In genomic region chr3:159126261-159127020, GRCh38 we compare ENCODE assay signal across 23 cellular contexts. TPM values are rescaled to one million over a fixed set of nuclear protein-coding genes. Genes with fewer than 3 reads are reported as not detected.
A peak's percentile ranks its signal among the peaks of the same experiment; 100 is the strongest.
DNase-seq lines count a peak whose midpoint lies in the region; ATAC-seq and TF ChIP-seq lines count a peak whose summit lies in the region.
"Had no signal": no experiment of that assay in that cellular context is flagged by ENCODE, and none has a peak within 500 bp of the region (broad histone marks: within the 10 kb centered on the region; RNA-seq: fewer than 3 reads in every experiment).

No MANE protein-coding gene starts in this region.

- no peak overlapping the region for H3K4me3 ChIP-seq in mammary epithelial cell (replicated peaks in 1 of 3; ENCODE audit: insufficient read depth in 1 of 3, low read depth in 2 of 3, low read length in 3 of 3)
- H3K4me3 ChIP-seq in breast epithelium = no peak overlapping the region
- H3K4me3 ChIP-seq in smooth muscle cell = no peak overlapping the region
- no peak overlapping the region for H3K4me3 ChIP-seq in prostate gland
- H3K4me3 ChIP-seq: body of pancreas, K562, PC-9, upper lobe of left lung had no signal

- H4K20me1 ChIP-seq in mammary epithelial cell (ENCODE audit: insufficient read depth, low read length) (no peaks in the 10 kb centered on the region), smooth muscle cell (ENCODE audit: low read depth) (no peaks in the 10 kb centered on the region)

- no peaks in the 10 kb centered on the region for H3K27me3 ChIP-seq in mammary epithelial cell (ENCODE audit: insufficient read depth, low read length)
- no peaks in the 10 kb centered on the region for H3K27me3 ChIP-seq in breast epithelium
- no peaks in the 10 kb centered on the region for H3K27me3 ChIP-seq in foreskin keratinocyte
- no peaks in the 10 kb centered on the region for H3K27me3 ChIP-seq in smooth muscle cell (ENCODE audit: low read depth)
- no peaks in the 10 kb centered on the region for H3K27me3 ChIP-seq in prostate gland (replicated peaks; ENCODE audit: insufficient read depth)
- H3K27me3 ChIP-seq: body of pancreas, upper lobe of left lung had no signal

- DNase-seq in mammary epithelial cell = peak; percentile 66
- DNase-seq in breast epithelium (ENCODE audit: low spot score in 2 of 2) = no peak
- peak in 1 of 2 donors; percentile 45 for DNase-seq in foreskin keratinocyte
- DNase-seq in smooth muscle cell (lab: John Stamatoyannopoulos, UW; ENCODE audit: unreplicated experiment) = no peak
- no peak for DNase-seq in prostate gland (ENCODE audit: low spot score)
- DNase-seq: activated CD4-positive, alpha-beta T cell treated with anti-CD3 and anti-CD28 coated beads, Interleukin-2, amount 50 U/mL, for 1 hour; activated naive CD4-positive, alpha-beta T cell treated with anti-CD3 and anti-CD28 coated beads, Interleukin-2, amount 10 ng/mL, durations not matched to agents 7 days and 5 days; CD4-positive, alpha-beta memory T cell; head of caudate nucleus; immature natural killer cell; mesendoderm; NCI-H2171 treated with DMSO at 0.1 percent for 48 hours; NCI-H748 treated with DMSO at 0.1 percent for 48 hours; PC-9; stimulated activated CD4-positive, alpha-beta T cell treated with anti-CD3 and anti-CD28 coated beads, Interleukin-15, amount 100 ng/mL, for 24 hours; stimulated activated naive CD8-positive, alpha-beta T cell treated with anti-CD3 and anti-CD28 coated beads, Interleukin-15, Interleukin-2, amounts not matched to agents 100 U/mL and 50 U/mL, for 24 hours; upper lobe of left lung had no signal

- no peak overlapping the region for H3K27ac ChIP-seq in mammary epithelial cell (ENCODE audit: insufficient read depth, low read depth, low read length)
- peak overlapping the region in 1 of 2 donors; percentile 27 for H3K27ac ChIP-seq in breast epithelium
- no peak overlapping the region for H3K27ac ChIP-seq in foreskin keratinocyte
- H3K27ac ChIP-seq in smooth muscle cell (ENCODE audit: low read depth) = no peak overlapping the region
- H3K27ac ChIP-seq in prostate gland = no peak overlapping the region
- H3K27ac ChIP-seq: body of pancreas, epithelial cell of prostate, PC-9, upper lobe of left lung had no signal

- H3K9ac ChIP-seq in mammary epithelial cell (ENCODE audit: insufficient read depth, low read length) (no peak overlapping the region), smooth muscle cell (ENCODE audit: low read depth) (no peak overlapping the region)

- H3K4me2 ChIP-seq in mammary epithelial cell (ENCODE audit: insufficient read depth, low read depth, low read length) = peak overlapping the region; percentile 30
- H3K4me2 ChIP-seq in smooth muscle cell = peak overlapping the region; percentile 21
- H3K4me2 ChIP-seq: PC-9 had no signal

- ATAC-seq in SK-N-SH treated with all-trans-retinoic acid at 6 μM for 48 hours (peak; percentile 59), foreskin keratinocyte (peak; percentile 68), GM21515 (IDR thresholded peaks at IDR 0.05; ENCODE audit: unreplicated experiment) (no peak), GM21423 (IDR thresholded peaks at IDR 0.05; ENCODE audit: unreplicated experiment) (no peak)
- ATAC-seq: body of pancreas; K562; stimulated activated naive CD8-positive, alpha-beta T cell treated with anti-CD3 and anti-CD28 coated beads, Interleukin-15, Interleukin-2, amounts not matched to agents 100 U/mL and 50 U/mL, for 24 hours had no signal

- H3K79me2 ChIP-seq in mammary epithelial cell (ENCODE audit: insufficient read depth, low read length) = no peaks in the 10 kb centered on the region
- no peaks in the 10 kb centered on the region for H3K79me2 ChIP-seq in smooth muscle cell (ENCODE audit: low read depth)

- no TSS peak for BruUV-seq in mammary epithelial cell (replicated peaks; lab: Mats Ljungman, UMichigan)

- no peak for TF ChIP-seq POLR2A in breast epithelium (IDR thresholded peaks at IDR 0.05)
- no peak for TF ChIP-seq POLR2A in prostate gland (IDR thresholded peaks at IDR 0.05)

- CTCF ChIA-PET in mammary epithelial cell (lab: Charles Lee; ENCODE audit: low non-redundant PET) = interaction anchor here (0.6 kb wide), 1 partner anchor 158 kb away, joined by 5 read pairs; no protein-coding TSS in a partner anchor

- H2AFZ ChIP-seq in mammary epithelial cell (ENCODE audit: low read depth, low read length) = peak overlapping the region; percentile 71
- H2AFZ ChIP-seq in smooth muscle cell (ENCODE audit: low read depth) = no peak overlapping the region
- H2AFZ ChIP-seq: PC-9 had no signal

- WGBS in mammary epithelial cell (ENCODE audit: low coverage, missing lambda C conversion rate) = 36% methylated on average over 5 of the region's 5 CpGs
- 69% methylated on average over 5 of the region's 5 CpGs for WGBS in smooth muscle cell (ENCODE audit: low lambda C conversion rate)
- WGBS in prostate gland = 77% methylated on average over 5 of the region's 5 CpGs

- H3K9me3 ChIP-seq in mammary epithelial cell (replicated peaks; ENCODE audit: insufficient read depth, low read length) (no peaks in the 10 kb centered on the region), breast epithelium (no peaks in the 10 kb centered on the region), smooth muscle cell (replicated peaks; ENCODE audit: low read depth) (no peaks in the 10 kb centered on the region), prostate gland (no peaks in the 10 kb centered on the region)
- H3K9me3 ChIP-seq: body of pancreas, upper lobe of left lung had no signal

- TF ChIP-seq CTCF in mammary epithelial cell (conservative IDR thresholded peaks at IDR 0.05 in 1 of 2, IDR thresholded peaks at IDR 0.05 in 1 of 2; ENCODE audit: extremely low read depth in 1 of 2, insufficient read depth in 1 of 2, low read depth in 1 of 2, low read length in 2 of 2) = no peak
- no peak for TF ChIP-seq CTCF in breast epithelium (IDR thresholded peaks at IDR 0.05)
- no peak for TF ChIP-seq CTCF in foreskin keratinocyte (conservative IDR thresholded peaks at IDR 0.05)
- TF ChIP-seq CTCF in smooth muscle cell (IDR thresholded peaks at IDR 0.05; ENCODE audit: borderline replicate concordance, insufficient read depth, poor library complexity, severe bottlenecking) = no peak
- no peak for TF ChIP-seq CTCF in prostate gland (IDR thresholded peaks at IDR 0.05)

- in situ Hi-C loops in mammary epithelial cell (cut with MboI; ENCODE audit: low sequenced_read_pairs in 2 of 2) = no loop called here

- dilution Hi-C loops in mammary epithelial cell (cut with HindIII; ENCODE audit: low sequenced_read_pairs) = no loop called here

- H3K36me3 ChIP-seq in mammary epithelial cell (ENCODE audit: insufficient read depth, low read length) (no peaks in the 10 kb centered on the region), breast epithelium (no peaks in the 10 kb centered on the region), smooth muscle cell (ENCODE audit: low read depth) (no peaks in the 10 kb centered on the region), prostate gland (no peaks in the 10 kb centered on the region)
- H3K36me3 ChIP-seq: upper lobe of left lung had no signal

- intact Hi-C loops in mammary epithelial cell (cut with micrococcal nuclease) = no loop called here
- intact Hi-C loops in breast epithelium (cut with DNase I; ENCODE audit: low total_unique reads) = no loop called here
- intact Hi-C loops in prostate gland (cut with DNase I) = no loop called here

- H3K4me1 ChIP-seq in mammary epithelial cell (ENCODE audit: insufficient read depth, low read length) (peaks cover 30% of the 10 kb centered on the region), breast epithelium (no peaks in the 10 kb centered on the region), foreskin keratinocyte (peaks cover 20% of the 10 kb centered on the region), smooth muscle cell (ENCODE audit: low read depth) (no peaks in the 10 kb centered on the region), prostate gland (replicated peaks) (no peaks in the 10 kb centered on the region)
- H3K4me1 ChIP-seq: body of pancreas, upper lobe of left lung had no signal

- H3F3A ChIP-seq in smooth muscle cell (ENCODE audit: low read depth) = no peaks in the 10 kb centered on the region

TF ChIP-seq in SK-N-SH treated with all-trans-retinoic acid at 6 μM for 48 hours, 23 proteins besides CTCF, POLR2A, EP300 and RAD21:
- TF ChIP-seq POU6F1 (CRISPR knock-in tag; IDR thresholded peaks at IDR 0.05; ENCODE audit: borderline replicate concordance, low read depth) = no peak

RNA-seq across cellular contexts. Expression of gene IQCJ, which starts 57.3 kb away (rescaled TPM):
- total RNA-seq in mammary epithelial cell (not detected), breast epithelium (1 to 10 TPM in 2 of 3 donors, not detected in 1; 1.0 to 1.3 TPM), foreskin keratinocyte (not detected in 2 replicates), smooth muscle cell (not detected in 2 replicates), prostate gland (not detected)
- polyA plus RNA-seq in mammary epithelial cell (not detected), foreskin keratinocyte (not detected in 2 replicates), smooth muscle cell (not detected in 2 replicates)
- polyA minus RNA-seq in mammary epithelial cell = not detected
- total RNA-seq: body of pancreas; CD4-positive, alpha-beta memory T cell; K562; PC-9; upper lobe of left lung had no signal
- polyA plus RNA-seq: CD4-positive, alpha-beta memory T cell; immature natural killer cell; K562 had no signal

Comparison
In these comparisons a context has a peak if more than half of its experiments do, and no peak if none do; other contexts are left out.
1. ATAC-seq: peak in SK-N-SH treated with all-trans-retinoic acid at 6 μM for 48 hours (single experiment) and foreskin keratinocyte (single experiment); none in GM21515 (single experiment) and GM21423 (single experiment).